In the genomic region with DNA sequence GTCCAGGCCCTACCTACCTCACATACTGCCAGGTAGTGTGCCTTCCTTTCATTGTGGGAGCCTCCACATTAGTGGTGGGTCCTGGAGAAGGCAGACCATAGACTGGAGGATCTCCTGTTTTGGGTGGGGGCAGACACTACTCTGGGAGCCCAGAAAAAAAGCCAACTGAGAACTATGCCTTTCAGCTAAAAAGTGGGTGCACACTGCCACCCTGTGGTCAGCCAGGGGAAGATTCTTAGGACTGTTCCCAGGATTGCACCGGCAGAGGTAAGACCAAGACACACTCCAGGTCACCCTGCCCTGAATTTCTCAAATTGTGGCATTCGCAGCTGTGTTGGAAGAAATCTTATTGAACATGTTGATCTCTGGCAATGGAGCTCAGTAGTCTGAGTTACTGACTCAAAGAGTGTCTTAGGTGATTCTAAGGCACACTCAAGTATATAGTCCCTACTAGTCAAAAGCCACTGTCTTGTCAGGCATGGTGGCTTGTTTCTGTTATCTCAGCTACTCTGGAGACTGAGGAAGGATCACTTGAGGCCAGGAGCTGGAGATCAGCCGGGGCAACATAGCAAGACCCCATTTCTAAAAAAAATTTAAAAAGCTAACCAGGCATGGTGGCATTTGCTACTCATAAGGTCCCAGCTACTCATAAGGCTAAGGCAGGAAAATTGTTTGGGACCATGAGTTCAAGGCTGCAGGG, we compare ENCODE assay signal across 8 cellular contexts. TPM values are rescaled to one million over a fixed set of nuclear protein-coding genes. Genes with fewer than 3 reads are reported as not detected.
A peak's percentile ranks its signal among the peaks of the same experiment; 100 is the strongest.
DNase-seq lines count a peak whose midpoint lies in the region; ATAC-seq, FAIRE-seq and TF ChIP-seq lines count a peak whose summit lies in the region.

No MANE protein-coding gene starts in this region.

- H3K4me3 Mint-ChIP-seq in T-helper 2 cell treated with Interferon-gamma antibody and Interleukin-4, amounts not matched to agents 5 μg/mL and 100 μg/mL, for 36 hours, result no peak overlapping the region
- peak overlapping the region; percentile 5 for H3K4me3 Mint-ChIP-seq in astrocyte (ENCODE audit: unreplicated experiment)

- H3K4me1 ChIP-seq in astrocyte (ENCODE audit: insufficient read depth, low read length) (peaks cover 19% of the 10 kb centered on the region), hepatocyte (ENCODE audit: insufficient read depth) (peaks cover 20% of the 10 kb centered on the region), smooth muscle cell (ENCODE audit: low read depth) (peaks cover 37% of the 10 kb centered on the region)

- H3K4me1 Mint-ChIP-seq in T-helper 2 cell treated with Interferon-gamma antibody and Interleukin-4, amounts not matched to agents 5 μg/mL and 100 μg/mL, for 36 hours (ENCODE audit: low read depth), result peaks cover 26% of the 10 kb centered on the region
- peaks cover 4% of the 10 kb centered on the region for H3K4me1 Mint-ChIP-seq in astrocyte (ENCODE audit: low read depth, unreplicated experiment)

- no peak overlapping the region for H3K4me2 ChIP-seq in astrocyte (ENCODE audit: low read length)
- no peak overlapping the region for H3K4me2 ChIP-seq in hepatocyte
- H3K4me2 ChIP-seq in smooth muscle cell, result no peak overlapping the region

- H2AFZ ChIP-seq in astrocyte (ENCODE audit: low read depth, low read length), result no peak overlapping the region
- H2AFZ ChIP-seq in hepatocyte, result no peak overlapping the region
- H2AFZ ChIP-seq in smooth muscle cell (ENCODE audit: low read depth), result no peak overlapping the region

- H3K9me2 ChIP-seq in hepatocyte (replicated peaks; ENCODE audit: insufficient read depth), result no peaks in the 10 kb centered on the region

- H3K27ac Mint-ChIP-seq in T-helper 2 cell treated with Interferon-gamma antibody and Interleukin-4, amounts not matched to agents 5 μg/mL and 100 μg/mL, for 36 hours, result no peak overlapping the region
- H3K27ac Mint-ChIP-seq in astrocyte (ENCODE audit: unreplicated experiment), result no peak overlapping the region

- no peaks in the 10 kb centered on the region for H3F3A ChIP-seq in smooth muscle cell (ENCODE audit: low read depth)

- peak; percentile 77 for DNase-seq in AG08395 (ENCODE audit: low spot score)
- DNase-seq in NCI-H1105 (lab: John Stamatoyannopoulos, UW), result peak; percentile 46
- peak; percentile 55 for DNase-seq in T-helper 2 cell treated with Interferon-gamma antibody and Interleukin-4, amounts not matched to agents 5 μg/mL and 100 μg/mL, for 36 hours (ENCODE audit: low spot score)
- DNase-seq in astrocyte (ENCODE audit: low read depth), result peak; percentile 16
- DNase-seq in hepatocyte (ENCODE audit: low spot score), result peak; percentile 82
- no peak for DNase-seq in smooth muscle cell (lab: John Stamatoyannopoulos, UW; ENCODE audit: unreplicated experiment)

- 27% methylated on average over 3 of the region's 3 CpGs for WGBS in hepatocyte (ENCODE audit: low lambda C conversion rate, missing lambda C conversion rate)
- 34% methylated on average over 3 of the region's 3 CpGs for WGBS in smooth muscle cell (ENCODE audit: low lambda C conversion rate)

- H3K9me3 ChIP-seq in astrocyte (ENCODE audit: insufficient read depth, low read depth, low read length) (no peaks in the 10 kb centered on the region), hepatocyte (ENCODE audit: low read depth) (no peaks in the 10 kb centered on the region), smooth muscle cell (replicated peaks; ENCODE audit: low read depth) (no peaks in the 10 kb centered on the region)

- H3K27me3 ChIP-seq in astrocyte (ENCODE audit: insufficient read depth, low read length) (peaks cover 19% of the 10 kb centered on the region), hepatocyte (peaks cover 22% of the 10 kb centered on the region), smooth muscle cell (ENCODE audit: low read depth) (peaks cover 33% of the 10 kb centered on the region)

- FAIRE-seq in astrocyte (lab: Jason Lieb, UNC), result peak; percentile 39

- no peak overlapping the region for H3K9ac ChIP-seq in astrocyte (ENCODE audit: low read length)
- H3K9ac ChIP-seq in smooth muscle cell (ENCODE audit: low read depth), result no peak overlapping the region

- H3K27me3 Mint-ChIP-seq in T-helper 2 cell treated with Interferon-gamma antibody and Interleukin-4, amounts not matched to agents 5 μg/mL and 100 μg/mL, for 36 hours (ENCODE audit: low read depth), result peaks cover 23% of the 10 kb centered on the region
- H3K27me3 Mint-ChIP-seq in astrocyte (ENCODE audit: low read depth, unreplicated experiment), result peaks cover 33% of the 10 kb centered on the region

- ATAC-seq in GM18517 (IDR thresholded peaks at IDR 0.05; ENCODE audit: unreplicated experiment), result peak; percentile 33
- no peak for ATAC-seq in GM21447 (IDR thresholded peaks at IDR 0.05; ENCODE audit: unreplicated experiment)

- H3K27ac ChIP-seq in astrocyte (ENCODE audit: low read depth, low read length), result no peak overlapping the region
- H3K27ac ChIP-seq in hepatocyte, result no peak overlapping the region
- H3K27ac ChIP-seq in smooth muscle cell (ENCODE audit: low read depth), result no peak overlapping the region

- H4K20me1 ChIP-seq in astrocyte (ENCODE audit: insufficient read depth, low read length) (peaks cover 27% of the 10 kb centered on the region), hepatocyte (ENCODE audit: insufficient read depth, poor library complexity, severe bottlenecking) (no peaks in the 10 kb centered on the region), smooth muscle cell (ENCODE audit: low read depth) (no peaks in the 10 kb centered on the region)

- H3K79me2 ChIP-seq in astrocyte (ENCODE audit: insufficient read depth, low read length) (peaks cover 25% of the 10 kb centered on the region), hepatocyte (peaks cover 12% of the 10 kb centered on the region), smooth muscle cell (ENCODE audit: low read depth) (peaks cover 10% of the 10 kb centered on the region)

- no peaks in the 10 kb centered on the region for H3K9me3 Mint-ChIP-seq in T-helper 2 cell treated with Interferon-gamma antibody and Interleukin-4, amounts not matched to agents 5 μg/mL and 100 μg/mL, for 36 hours
- no peaks in the 10 kb centered on the region for H3K9me3 Mint-ChIP-seq in astrocyte (ENCODE audit: unreplicated experiment)

- H3K36me3 ChIP-seq in astrocyte (ENCODE audit: insufficient read depth, low read length), result no peaks in the 10 kb centered on the region
- no peaks in the 10 kb centered on the region for H3K36me3 ChIP-seq in hepatocyte (replicated peaks; ENCODE audit: insufficient read depth, low read depth)
- H3K36me3 ChIP-seq in smooth muscle cell (ENCODE audit: low read depth), result no peaks in the 10 kb centered on the region

- H3K4me3 ChIP-seq in astrocyte (ENCODE audit: insufficient read depth, low read depth, low read length) (no peak overlapping the region), hepatocyte (no peak overlapping the region), smooth muscle cell (no peak overlapping the region)

- H3K36me3 Mint-ChIP-seq in T-helper 2 cell treated with Interferon-gamma antibody and Interleukin-4, amounts not matched to agents 5 μg/mL and 100 μg/mL, for 36 hours (ENCODE audit: low read depth), result peaks cover 14% of the 10 kb centered on the region
- peaks cover 3% of the 10 kb centered on the region for H3K36me3 Mint-ChIP-seq in astrocyte (ENCODE audit: low read depth, unreplicated experiment)

- TF ChIP-seq CTCF in astrocyte (IDR thresholded peaks at IDR 0.05; ENCODE audit: insufficient read depth, low read depth, low read length) (peak; percentile 88), hepatocyte (IDR thresholded peaks at IDR 0.05; ENCODE audit: poor library complexity) (peak; percentile 75), smooth muscle cell (IDR thresholded peaks at IDR 0.05; ENCODE audit: borderline replicate concordance, insufficient read depth, poor library complexity, severe bottlenecking) (peak; percentile 83)

RNA-seq across cellular contexts. Expression of gene SIGMAR1, which starts 3.6 kb away (rescaled TPM):
- total RNA-seq in astrocyte (73.2 and 81.3 TPM in 2 replicates), hepatocyte (126 and 141 TPM in 2 replicates), smooth muscle cell (99.6 and 105 TPM in 2 replicates)
- polyA plus RNA-seq in hepatocyte (212 and 240 TPM in 2 replicates), smooth muscle cell (152 and 192 TPM in 2 replicates)

RNA-seq across cellular contexts. Expression of gene ARID3C, which starts 5.1 kb away (rescaled TPM):
- 0.16 and 0.19 TPM in 2 replicates for total RNA-seq in astrocyte
- 0.27 TPM in 1 of 2 replicates, not detected in the other for total RNA-seq in hepatocyte
- polyA plus RNA-seq in hepatocyte, result 0.21 TPM in 1 of 2 replicates, not detected in the other
- total RNA-seq in smooth muscle cell, result not detected in 2 replicates
- polyA plus RNA-seq in smooth muscle cell, result 0.40 and 0.45 TPM in 2 replicates

RNA-seq across cellular contexts. Expression of gene GALT, which starts 12.5 kb away (rescaled TPM):
- total RNA-seq in astrocyte (30.7 and 33.1 TPM in 2 replicates), hepatocyte (46.1 and 53.2 TPM in 2 replicates), smooth muscle cell (25.9 and 32.9 TPM in 2 replicates)
- polyA plus RNA-seq in hepatocyte (119 and 121 TPM in 2 replicates), smooth muscle cell (46.4 and 52.2 TPM in 2 replicates)

RNA-seq across cellular contexts. Expression of gene DCTN3, which starts 13.7 kb away (rescaled TPM):
- total RNA-seq in astrocyte (93.0 and 94.8 TPM in 2 replicates), hepatocyte (60.3 and 75.0 TPM in 2 replicates), smooth muscle cell (76.4 and 87.6 TPM in 2 replicates)
- polyA plus RNA-seq in hepatocyte (83.1 and 114 TPM in 2 replicates), smooth muscle cell (142 and 164 TPM in 2 replicates)

RNA-seq across cellular contexts. Expression of gene IL11RA, which starts 18.0 kb away (rescaled TPM):
- total RNA-seq in astrocyte, result 22.2 and 28.0 TPM in 2 replicates
- total RNA-seq in hepatocyte, result 69.4 and 74.6 TPM in 2 replicates
- polyA plus RNA-seq in hepatocyte, result 91.8 and 97.2 TPM in 2 replicates
- total RNA-seq in smooth muscle cell, result 44.5 and 72.1 TPM in 2 replicates
- 69.8 and 99.8 TPM in 2 replicates for polyA plus RNA-seq in smooth muscle cell
